In genomic region chr11:65421204-65422103, GRCh38 we compare ENCODE assay signal across 8 cellular contexts. TPM values are rescaled to one million over a fixed set of nuclear protein-coding genes. Genes with fewer than 3 reads are reported as not detected.
DNase-seq lines count a peak whose midpoint lies in the region; ATAC-seq and TF ChIP-seq lines count a peak whose summit lies in the region.

No MANE protein-coding gene starts in this region.

- in situ Hi-C loops in KBM-7 (cut with MboI; ENCODE audit: low pct_unique_long_range_greater_than_20kb, low sequenced_read_pairs): no loop called here

- peaks cover 5% of the 10 kb centered on the region for H3K9me3 Mint-ChIP-seq in activated T-helper 17 cell treated with anti-CD3 and anti-CD28 coated beads, Interleukin-2, amount 50 U/mL, for 72 hours
- no peaks in the 10 kb centered on the region for H3K9me3 Mint-ChIP-seq in natural killer cell
- no peaks in the 10 kb centered on the region for H3K9me3 Mint-ChIP-seq in stimulated activated naive B cell treated with anti-CD40 and anti-IgM and Interleukin-4, amounts not matched to agents 10 μg/mL and 1 μg/mL and 100 μg/mL, for 72 hours

- TF ChIP-seq CTCF in fibroblast of lung (conservative IDR thresholded peaks at IDR 0.05 in 1 of 2, IDR thresholded peaks at IDR 0.05 in 1 of 2; ENCODE audit: low read depth in 1 of 2, low read length in 2 of 2): no peak
- TF ChIP-seq CTCF in natural killer cell (IDR thresholded peaks at IDR 0.05): no peak

- ATAC-seq in activated T-helper 17 cell treated with anti-CD3 and anti-CD28 coated beads, Interleukin-2, amount 50 U/mL, for 72 hours (replicated peaks): peak; percentile 45
- ATAC-seq in natural killer cell: peak; percentile 30 to 50 (median 45)
- ATAC-seq in stimulated activated naive B cell treated with anti-CD40 and anti-IgM and Interleukin-4, amounts not matched to agents 10 μg/mL and 1 μg/mL and 100 μg/mL, for 72 hours (replicated peaks): peak; percentile 35 to 41
- no peak for ATAC-seq in HG02678 (IDR thresholded peaks at IDR 0.05; ENCODE audit: unreplicated experiment)

- H3K27me3 ChIP-seq in fibroblast of lung (ENCODE audit: control insufficient read depth, insufficient read depth, low read length): no peaks in the 10 kb centered on the region

- intact Hi-C loops in natural killer cell (cut with micrococcal nuclease): loop anchor here (1.0 kb wide), 2 partner anchors 10 to 39 kb away; partner anchors contain the start of gene SLC25A45

- H3K4me3 Mint-ChIP-seq in activated T-helper 17 cell treated with anti-CD3 and anti-CD28 coated beads, Interleukin-2, amount 50 U/mL, for 72 hours: peak overlapping the region; percentile 99
- H3K4me3 Mint-ChIP-seq in natural killer cell: peak overlapping the region; percentile 95
- peak overlapping the region; percentile 94 to 96 for H3K4me3 Mint-ChIP-seq in stimulated activated naive B cell treated with anti-CD40 and anti-IgM and Interleukin-4, amounts not matched to agents 10 μg/mL and 1 μg/mL and 100 μg/mL, for 72 hours

- peaks cover 77% of the 10 kb centered on the region for H3K79me2 ChIP-seq in fibroblast of lung (ENCODE audit: control insufficient read depth, insufficient read depth, low read length)

- peaks cover 38% of the 10 kb centered on the region for H3K4me1 ChIP-seq in fibroblast of lung (ENCODE audit: control insufficient read depth, extremely low read depth, insufficient read depth, low read length)

- peaks cover 37% of the 10 kb centered on the region for H3K4me1 Mint-ChIP-seq in activated T-helper 17 cell treated with anti-CD3 and anti-CD28 coated beads, Interleukin-2, amount 50 U/mL, for 72 hours
- peaks cover 85 to 92% of the 10 kb centered on the region in 2 donors for H3K4me1 Mint-ChIP-seq in natural killer cell
- peaks cover 59 to 93% of the 10 kb centered on the region in 2 donors for H3K4me1 Mint-ChIP-seq in stimulated activated naive B cell treated with anti-CD40 and anti-IgM and Interleukin-4, amounts not matched to agents 10 μg/mL and 1 μg/mL and 100 μg/mL, for 72 hours

- H3K27ac ChIP-seq in fibroblast of lung (ENCODE audit: insufficient read depth, low read length): peak overlapping the region; percentile 100

- H3K27me3 Mint-ChIP-seq in activated T-helper 17 cell treated with anti-CD3 and anti-CD28 coated beads, Interleukin-2, amount 50 U/mL, for 72 hours: no peaks in the 10 kb centered on the region
- peaks cover 0 to 5% of the 10 kb centered on the region in 2 donors for H3K27me3 Mint-ChIP-seq in natural killer cell (ENCODE audit: low read depth in 2 of 2)
- H3K27me3 Mint-ChIP-seq in stimulated activated naive B cell treated with anti-CD40 and anti-IgM and Interleukin-4, amounts not matched to agents 10 μg/mL and 1 μg/mL and 100 μg/mL, for 72 hours: peaks cover 7 to 18% of the 10 kb centered on the region in 2 donors

- peaks cover 98% of the 10 kb centered on the region for H3K36me3 Mint-ChIP-seq in activated T-helper 17 cell treated with anti-CD3 and anti-CD28 coated beads, Interleukin-2, amount 50 U/mL, for 72 hours (ENCODE audit: low read depth)
- peaks cover 7% of the 10 kb centered on the region for H3K36me3 Mint-ChIP-seq in natural killer cell
- H3K36me3 Mint-ChIP-seq in stimulated activated naive B cell treated with anti-CD40 and anti-IgM and Interleukin-4, amounts not matched to agents 10 μg/mL and 1 μg/mL and 100 μg/mL, for 72 hours: peaks cover 38 to 49% of the 10 kb centered on the region in 2 donors

- no peak overlapping the region for H2AFZ ChIP-seq in fibroblast of lung (ENCODE audit: low read length)

- peaks cover 10% of the 10 kb centered on the region for H3K36me3 ChIP-seq in fibroblast of lung (ENCODE audit: control insufficient read depth, insufficient read depth, low read length)

- H4K20me1 ChIP-seq in fibroblast of lung (ENCODE audit: control insufficient read depth, extremely low read depth, insufficient read depth, low read length): peaks cover 14% of the 10 kb centered on the region

- peak overlapping the region; percentile 92 for H3K4me2 ChIP-seq in fibroblast of lung (ENCODE audit: extremely low read depth, insufficient read depth, low read length)

- H3K9me3 ChIP-seq in fibroblast of lung (ENCODE audit: control insufficient read depth, insufficient read depth, low read depth, low read length): no peaks in the 10 kb centered on the region

- DNase-seq in DMS 273 (lab: John Stamatoyannopoulos, UW; ENCODE audit: unreplicated experiment) (peak; percentile 96), KBM-7 (peak; percentile 96), RPMI8226 (peak; percentile 93), fibroblast of lung (ENCODE audit: low read depth in 2 of 2) (peak; percentile 99 to 100), natural killer cell (peak; percentile 82)
- peak; percentile 88 for DNase-seq in stimulated activated naive B cell treated with anti-CD40 and anti-IgM and Interleukin-4, amounts not matched to agents 10 μg/mL and 1 μg/mL and 100 μg/mL, for 72 hours

- peak overlapping the region; percentile 64 to 90 (median 66) for H3K4me3 ChIP-seq in fibroblast of lung (replicated peaks in 1 of 4; ENCODE audit: control extremely low read depth in 1 of 4, insufficient read depth in 1 of 4, low read depth in 3 of 4, low read length in 4 of 4)

- peak overlapping the region; percentile 97 for H3K9ac ChIP-seq in fibroblast of lung (ENCODE audit: insufficient read depth, low read length)

- peak overlapping the region; percentile 100 for H3K27ac Mint-ChIP-seq in activated T-helper 17 cell treated with anti-CD3 and anti-CD28 coated beads, Interleukin-2, amount 50 U/mL, for 72 hours
- peak overlapping the region; percentile 98 to 100 for H3K27ac Mint-ChIP-seq in natural killer cell
- peak overlapping the region; percentile 100 for H3K27ac Mint-ChIP-seq in stimulated activated naive B cell treated with anti-CD40 and anti-IgM and Interleukin-4, amounts not matched to agents 10 μg/mL and 1 μg/mL and 100 μg/mL, for 72 hours

RNA-seq across cellular contexts. Expression of gene NEAT1, which starts 1.1 kb away (rescaled TPM):
- total RNA-seq in activated T-helper 17 cell treated with anti-CD3 and anti-CD28 coated beads, Interleukin-2, amount 50 U/mL, for 72 hours: 1,000 to 10,000 TPM in 1 of 2 donors, 100 to 1,000 TPM in 1; 823 to 2,912 TPM
- 177 and 299 TPM in 2 replicates for total RNA-seq in fibroblast of lung
- 40.6 and 40.9 TPM in 2 replicates for polyA plus RNA-seq in fibroblast of lung
- 140 and 151 TPM in 2 replicates for polyA plus RNA-seq in fibroblast of lung (2012)
- polyA minus RNA-seq in fibroblast of lung (ENCODE audit: low replicate concordance): 61.4 and 179 TPM in 2 replicates
- total RNA-seq in natural killer cell: 1,000 to 10,000 TPM; 1,031 to 1,768 (median 1,493) TPM

RNA-seq across cellular contexts. Expression of gene FRMD8, which starts 35.0 kb away (rescaled TPM):
- 10 to 100 TPM; 49.6 to 52.1 TPM for total RNA-seq in activated T-helper 17 cell treated with anti-CD3 and anti-CD28 coated beads, Interleukin-2, amount 50 U/mL, for 72 hours
- 14.9 and 17.5 TPM in 2 replicates for total RNA-seq in fibroblast of lung
- polyA plus RNA-seq in fibroblast of lung: 13.7 and 15.3 TPM in 2 replicates
- 15.2 and 15.4 TPM in 2 replicates for polyA plus RNA-seq in fibroblast of lung (2012)
- 26.4 and 28.1 TPM in 2 replicates for polyA minus RNA-seq in fibroblast of lung (ENCODE audit: low replicate concordance)
- total RNA-seq in natural killer cell: 10 to 100 TPM; 45.6 to 58.4 (median 57.7) TPM

RNA-seq across cellular contexts. Expression of gene SLC25A45, which starts 39.0 kb away (rescaled TPM):
- 10 to 100 TPM; 18.0 to 20.1 TPM for total RNA-seq in activated T-helper 17 cell treated with anti-CD3 and anti-CD28 coated beads, Interleukin-2, amount 50 U/mL, for 72 hours
- total RNA-seq in fibroblast of lung (1.0 and 1.5 TPM in 2 replicates), natural killer cell (10 to 100 TPM; 50.9 to 61.1 (median 61.0) TPM)
- polyA plus RNA-seq in fibroblast of lung: 0.50 and 0.52 TPM in 2 replicates
- polyA plus RNA-seq in fibroblast of lung (2012): 0.98 and 1.0 TPM in 2 replicates
- polyA minus RNA-seq in fibroblast of lung (ENCODE audit: low replicate concordance): 0.85 and 1.8 TPM in 2 replicates
